In genomic region chr19:4575267-4575793, GRCh38 we compare ENCODE assay signal across 9 cellular contexts. TPM values are rescaled to one million over a fixed set of nuclear protein-coding genes. Genes with fewer than 3 reads are reported as not detected.
A peak's percentile ranks its signal among the peaks of the same experiment; 100 is the strongest.
DNase-seq lines count a peak whose midpoint lies in the region; ATAC-seq and TF ChIP-seq lines count a peak whose summit lies in the region.
"Had no signal": no experiment of that assay in that cellular context is flagged by ENCODE, and none has a peak within 500 bp of the region (broad histone marks: within the 10 kb centered on the region; RNA-seq: fewer than 3 reads in every experiment).

No MANE protein-coding gene starts in this region.

- peaks cover 7% of the 10 kb centered on the region for H3K4me1 Mint-ChIP-seq in glutamatergic neuron (ENCODE audit: low read depth, unreplicated experiment)

- DNase-seq in GM23248 (peak; percentile 87), RWPE2 (ENCODE audit: low spot score) (no peak), glutamatergic neuron (peak; percentile 68), retinal pigment epithelial cell (ENCODE audit: low read depth) (peak; percentile 77), NCI-H345 (lab: John Stamatoyannopoulos, UW) (no peak)

- H3K27me3 Mint-ChIP-seq in glutamatergic neuron (ENCODE audit: unreplicated experiment): peaks cover 11% of the 10 kb centered on the region

- H3K27ac ChIP-seq in GM23248: no peak overlapping the region
- H3K27ac ChIP-seq in RWPE2 (ENCODE audit: poor library complexity, severe bottlenecking): peak overlapping the region; percentile 36

- peak; percentile 61 for ATAC-seq in RWPE2 (ENCODE audit: low read depth)
- ATAC-seq in HG03521 (IDR thresholded peaks at IDR 0.05; ENCODE audit: unreplicated experiment): no peak
- no peak for ATAC-seq in HG03460 (IDR thresholded peaks at IDR 0.05; ENCODE audit: unreplicated experiment)
- no peak for ATAC-seq in GM18520 (IDR thresholded peaks at IDR 0.05; ENCODE audit: unreplicated experiment)

- H4K20me1 ChIP-seq in GM23248 (ENCODE audit: insufficient read depth): no peaks in the 10 kb centered on the region

- H3K27me3 ChIP-seq in GM23248 (replicated peaks; ENCODE audit: insufficient read depth) (peaks cover 18% of the 10 kb centered on the region), RWPE2 (ENCODE audit: insufficient read depth, poor library complexity, severe bottlenecking) (peaks cover 17% of the 10 kb centered on the region)

- peaks cover 6% of the 10 kb centered on the region; the same call in 1 of the 2 replicates for H3F3A ChIP-seq in GM23248 (ENCODE audit: insufficient read depth)

- no peaks in the 10 kb centered on the region for H3K79me2 ChIP-seq in GM23248 (ENCODE audit: insufficient read depth)

- H3K36me3 ChIP-seq in GM23248 (ENCODE audit: low read depth): no peaks in the 10 kb centered on the region
- no peaks in the 10 kb centered on the region for H3K36me3 ChIP-seq in RWPE2 (ENCODE audit: low read depth)
- H3K36me3 ChIP-seq: ascending aorta had no signal

- H3K4me1 ChIP-seq in GM23248 (ENCODE audit: insufficient read depth) (peaks cover 12% of the 10 kb centered on the region), RWPE2 (ENCODE audit: insufficient read depth, poor library complexity, severe bottlenecking) (peaks cover 7% of the 10 kb centered on the region)
- H3K4me1 ChIP-seq: ascending aorta had no signal

- 7 to 9% methylated on average over 13 of the region's 13 CpGs for WGBS in GM23248 (ENCODE audit: low coverage in 1 of 2, low lambda C conversion rate in 2 of 2, missing lambda C conversion rate in 2 of 2), 2 experiments

- H3K9me3 ChIP-seq in GM23248 (ENCODE audit: low read depth) (no peaks in the 10 kb centered on the region), RWPE2 (ENCODE audit: severe bottlenecking) (no peaks in the 10 kb centered on the region)
- H3K9me3 ChIP-seq: ascending aorta had no signal

- H3K9me3 Mint-ChIP-seq in glutamatergic neuron (ENCODE audit: unreplicated experiment): peaks cover 10% of the 10 kb centered on the region

- TF ChIP-seq CTCF in RWPE2 (IDR thresholded peaks at IDR 0.05; ENCODE audit: poor library complexity, severe bottlenecking): no peak
- TF ChIP-seq CTCF in glutamatergic neuron (IDR thresholded peaks at IDR 0.05; ENCODE audit: partially characterized antibody, unreplicated experiment): no peak
- no peak for TF ChIP-seq CTCF in retinal pigment epithelial cell (conservative IDR thresholded peaks at IDR 0.05; ENCODE audit: low read depth, low read length)

- no peak overlapping the region for H3K4me3 Mint-ChIP-seq in glutamatergic neuron (ENCODE audit: unreplicated experiment)

- H3K4me3 ChIP-seq in GM23248 (0 out of 2 replicates have a peak overlapping the region, but pooled peaks have one; percentile 12), RWPE2 (ENCODE audit: severe bottlenecking) (no peak overlapping the region), retinal pigment epithelial cell (ENCODE audit: low read length) (no peak overlapping the region)
- H3K4me3 ChIP-seq: ascending aorta had no signal

- peak overlapping the region; percentile 32; the same call in 1 of the 2 replicates for H3K9ac ChIP-seq in GM23248

- H3K27ac Mint-ChIP-seq in glutamatergic neuron (ENCODE audit: unreplicated experiment): peak overlapping the region; percentile 59

- in situ Hi-C loops in GM23248 (cut with MboI): no loop called here

- peak overlapping the region; percentile 58; the same call in 1 of the 2 replicates for H2AFZ ChIP-seq in GM23248

- no peaks in the 10 kb centered on the region for H3K9me2 ChIP-seq in GM23248 (ENCODE audit: insufficient read depth)

- peak overlapping the region; percentile 28 for H3K4me2 ChIP-seq in GM23248 (ENCODE audit: unreplicated experiment)

- H3K36me3 Mint-ChIP-seq in glutamatergic neuron (ENCODE audit: unreplicated experiment): peaks cover 5% of the 10 kb centered on the region

RNA-seq across cellular contexts. Expression of gene SEMA6B, which starts 15.8 kb away (rescaled TPM):
- not detected in 2 replicates for total RNA-seq in GM23248 (2014; rRNA removed; shearing (Covaris generic))
- 0.19 TPM in 1 of 2 replicates, not detected in the other for polyA plus RNA-seq in GM23248 (2016; fragmentation: Nextera tagmentation; extraction: Ambion mirVana)
- total RNA-seq in glutamatergic neuron (ENCODE audit: unreplicated experiment): 234 TPM

RNA-seq across cellular contexts. Expression of gene LRG1, which starts 35.5 kb away (rescaled TPM):
- total RNA-seq in GM23248 (2014; rRNA removed; shearing (Covaris generic)): not detected in 2 replicates
- not detected in 2 replicates for polyA plus RNA-seq in GM23248 (2016; fragmentation: Nextera tagmentation; extraction: Ambion mirVana)
- total RNA-seq in glutamatergic neuron (ENCODE audit: unreplicated experiment): 1.0 TPM

RNA-seq across cellular contexts. Expression of gene PLIN5, which starts 40.3 kb away (rescaled TPM):
- not detected in 2 replicates for total RNA-seq in GM23248 (2014; rRNA removed; shearing (Covaris generic))
- not detected in 2 replicates for polyA plus RNA-seq in GM23248 (2016; fragmentation: Nextera tagmentation; extraction: Ambion mirVana)
- 0.54 TPM for total RNA-seq in glutamatergic neuron (ENCODE audit: unreplicated experiment)

RNA-seq across cellular contexts. Expression of gene PLIN4, which starts 57.0 kb away (rescaled TPM):
- total RNA-seq in GM23248 (2014; rRNA removed; shearing (Covaris generic)): not detected in 2 replicates
- 0.08 TPM in 1 of 2 replicates, not detected in the other for polyA plus RNA-seq in GM23248 (2016; fragmentation: Nextera tagmentation; extraction: Ambion mirVana)
- 0.27 TPM for total RNA-seq in glutamatergic neuron (ENCODE audit: unreplicated experiment)

Comparison
In these comparisons a context has a peak if more than half of its experiments do, and no peak if none do; other contexts are left out.
1. DNase-seq: peak in GM23248 (single experiment), glutamatergic neuron (single experiment) and retinal pigment epithelial cell (single experiment); none in RWPE2 (single experiment) and NCI-H345 (single experiment).
2. RNA of gene SEMA6B, which starts 15.8 kb away (total RNA-seq): 234 TPM in glutamatergic neuron (single experiment); not detected in GM23248; every median in the first group is over 100 times any median in the second.